ENCODE assay signal across 12 cellular contexts in genomic region chr13:48446454-48446853, GRCh38. TPM values are rescaled to one million over a fixed set of nuclear protein-coding genes. Genes with fewer than 3 reads are reported as not detected.
DNase-seq lines count a peak whose midpoint lies in the region; ATAC-seq, FAIRE-seq and TF ChIP-seq lines count a peak whose summit lies in the region.
"Had no signal": no experiment of that assay in that cellular context is flagged by ENCODE, and none has a peak within 500 bp of the region (broad histone marks: within the 10 kb centered on the region; RNA-seq: fewer than 3 reads in every experiment).

No MANE protein-coding gene starts in this region.

- peak; percentile 13 for DNase-seq in SKM-1 treated with dmso at 0.1 percent for 144 hours (lab: John Stamatoyannopoulos, UW; ENCODE audit: unreplicated experiment)
- no peak for DNase-seq in SKM-1 (lab: John Stamatoyannopoulos, UW; ENCODE audit: unreplicated experiment)
- DNase-seq in NOMO-1 treated with dmso at 0.1 percent for 144 hours (lab: John Stamatoyannopoulos, UW; ENCODE audit: unreplicated experiment), result peak; percentile 3
- no peak for DNase-seq in epithelial cell of prostate (ENCODE audit: low read depth, low spot score)
- no peak for DNase-seq in iPS-NIHi11 (ENCODE audit: low spot score)
- no peak for DNase-seq in D721Med (ENCODE audit: insufficient read length, low spot score)
- DNase-seq: 8988T, GF-D8, NCI-H1092 treated with DMSO at 0.1 percent for 48 hours, NCI-H774 had no signal

- no peaks in the 10 kb centered on the region for H3K9me3 ChIP-seq in skeletal muscle satellite cell (replicated peaks; ENCODE audit: low read length)

- peak overlapping the region; percentile 24 for H3K4me3 ChIP-seq in skeletal muscle satellite cell (ENCODE audit: low read length)

- ATAC-seq in HG02870 (IDR thresholded peaks at IDR 0.05; ENCODE audit: unreplicated experiment), result no peak

- peak overlapping the region; percentile 21 for H3K27ac ChIP-seq in epithelial cell of prostate

- peak overlapping the region; percentile 53 for H3K4me2 ChIP-seq in skeletal muscle satellite cell (ENCODE audit: low read length)

- no peaks in the 10 kb centered on the region for H3K36me3 ChIP-seq in skeletal muscle satellite cell (ENCODE audit: insufficient read depth, low read length)

- no peaks in the 10 kb centered on the region for H3K27me3 ChIP-seq in skeletal muscle satellite cell (ENCODE audit: control insufficient read depth, insufficient read depth, low read length)

- peaks cover 37% of the 10 kb centered on the region for H3K4me1 ChIP-seq in skeletal muscle satellite cell (ENCODE audit: control insufficient read depth, insufficient read depth, low read length)

- FAIRE-seq in D721Med (lab: Jason Lieb, UNC), result no peak

- TF ChIP-seq CTCF in D721Med (IDR thresholded peaks at IDR 0.05; ENCODE audit: insufficient read depth, missing control alignments), result no peak

- no peak overlapping the region for H3K9ac ChIP-seq in skeletal muscle satellite cell (ENCODE audit: low read depth, low read length)

RNA-seq across cellular contexts. Expression of gene LPAR6, which starts 33.5 kb away (rescaled TPM):
- 4.1 and 5.9 TPM in 2 replicates for total RNA-seq in skeletal muscle satellite cell (2012; rRNA removed)

Comparison
In these comparisons a context has a peak if more than half of its experiments do, and no peak if none do; other contexts are left out.
1. DNase-seq: peak in SKM-1 treated with dmso at 0.1 percent for 144 hours (single experiment) and NOMO-1 treated with dmso at 0.1 percent for 144 hours (single experiment); none in SKM-1 (single experiment), epithelial cell of prostate (single experiment), iPS-NIHi11 (single experiment) and D721Med (single experiment).